26 cellular contexts compared by ENCODE assay signal in the genomic region with DNA sequence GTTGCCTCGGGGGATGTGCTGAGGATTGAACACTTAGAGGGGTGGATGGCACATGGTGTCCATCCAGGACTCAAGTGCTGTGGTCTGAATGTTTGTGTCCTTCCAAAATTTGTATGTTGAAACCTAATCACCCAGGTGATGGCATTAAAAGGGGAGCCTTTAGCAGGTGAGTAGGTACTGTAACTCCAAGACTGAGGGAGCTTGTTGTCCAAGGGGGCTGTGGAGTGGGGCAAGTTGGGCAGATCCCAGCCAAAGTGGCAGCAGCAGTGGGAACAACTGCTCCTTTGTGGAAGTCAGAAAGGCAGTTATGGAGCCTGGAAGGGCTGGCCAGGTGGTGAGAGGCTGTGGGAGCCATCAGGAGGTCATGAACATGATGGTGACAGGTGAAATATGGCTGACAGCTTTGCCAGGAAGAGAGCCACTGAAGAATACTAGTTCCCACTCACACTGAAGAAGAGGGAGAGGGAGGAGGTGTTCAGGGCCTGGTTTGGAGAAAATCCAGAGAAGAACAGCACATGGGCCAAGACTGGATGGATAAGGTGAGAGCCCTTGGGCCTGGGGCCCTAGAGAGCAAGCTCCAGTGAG.
"Had no signal": no experiment of that assay in that cellular context is flagged by ENCODE, and none has a peak within 500 bp of the region (broad histone marks: within the 10 kb centered on the region; RNA-seq: fewer than 3 reads in every experiment).

No MANE protein-coding gene starts in this region.

- DNase-seq: stimulated activated CD4-positive, alpha-beta T cell treated with anti-CD3 and anti-CD28 coated beads, Interleukin-2, amount 100 ng/mL, for 48 hours; stimulated activated CD4-positive, alpha-beta T cell treated with anti-CD3 and anti-CD28 coated beads, Interleukin-4, amount 100 ng/mL, for 1 hour; stimulated activated CD4-positive, alpha-beta T cell treated with anti-CD3 and anti-CD28 coated beads, Interleukin-4, amount 100 ng/mL, for 24 hours; stimulated activated CD4-positive, alpha-beta T cell treated with anti-CD3 and anti-CD28 coated beads, Interleukin-4, amount 100 ng/mL, for 4 hours; stimulated activated CD8-positive, alpha-beta memory T cell treated with anti-CD3 and anti-CD28 coated beads, Interleukin-4, amount 100 ng/mL, for 48 hours; stimulated activated naive B cell treated with anti-CD40 and anti-IgM and Interleukin-4, amounts not matched to agents 10 μg/mL and 1 μg/mL and 100 μg/mL, for 72 hours; stimulated activated naive CD4-positive, alpha-beta T cell; stimulated activated naive CD4-positive, alpha-beta T cell treated with Interleukin-2 at 50 U/mL for 16 hours; stimulated activated naive CD8-positive, alpha-beta T cell treated with anti-CD3 and anti-CD28 coated beads, Interleukin-15, amount 100 ng/mL, for 72 hours; stimulated activated naive CD8-positive, alpha-beta T cell treated with anti-CD3 and anti-CD28 coated beads, Interleukin-15, Interleukin-2, amounts not matched to agents 100 U/mL and 50 U/mL, for 24 hours; stomach; substantia nigra; testis; thyroid gland; tibial artery; transverse colon; trophoblast cell; upper lobe of left lung; upper lobe of right lung; uterus had no signal

- H3K27ac ChIP-seq: stomach, suprapubic skin, testis, thoracic aorta, thyroid gland, tibial artery, tibial nerve, transverse colon, upper lobe of left lung, upper lobe of right lung, uterus, vagina had no signal

- H3K27me3 ChIP-seq: stomach, suprapubic skin, testis, thyroid gland, tibial artery, tibial nerve, transverse colon, upper lobe of left lung, upper lobe of right lung, uterus, vagina had no signal

- H3K4me3 ChIP-seq: stomach, suprapubic skin, testis, thoracic aorta, thyroid gland, tibial artery, tibial nerve, transverse colon, upper lobe of left lung, upper lobe of right lung, uterus, vagina had no signal

- H3K4me1 ChIP-seq: stomach, suprapubic skin, testis, thyroid gland, tibial artery, tibial nerve, transverse colon, upper lobe of left lung, upper lobe of right lung, uterus, vagina had no signal

- ATAC-seq: stimulated activated effector memory CD8-positive, alpha-beta T cell treated with anti-CD3 and anti-CD28 coated beads, Interleukin-12 subunit alpha, Interleukin-12 subunit beta, amount 100 ng/mL, for 72 hours; stimulated activated memory B cell treated with anti-CD40 and anti-IgM and Interleukin-4, amounts not matched to agents 10 μg/mL and 1 μg/mL and 100 μg/mL, for 72 hours; stimulated activated naive B cell treated with anti-CD40 and anti-IgM and Interleukin-4, amounts not matched to agents 10 μg/mL and 1 μg/mL and 100 μg/mL, for 72 hours; stimulated activated naive CD8-positive, alpha-beta T cell treated with anti-CD3 and anti-CD28 coated beads, Interleukin-15, amount 100 ng/mL, for 72 hours; stimulated activated naive CD8-positive, alpha-beta T cell treated with anti-CD3 and anti-CD28 coated beads, Interleukin-15, Interleukin-2, amounts not matched to agents 100 U/mL and 50 U/mL, for 24 hours; upper lobe of right lung had no signal

- H3K9me3 ChIP-seq: stomach, suprapubic skin, testis, thoracic aorta, thyroid gland, tibial artery, tibial nerve, transverse colon, upper lobe of left lung, upper lobe of right lung, uterus, vagina had no signal

- H3K36me3 ChIP-seq: stomach, suprapubic skin, thoracic aorta, thyroid gland, tibial artery, tibial nerve, transverse colon, upper lobe of left lung, upper lobe of right lung, uterus, vagina had no signal
